In the genomic region with DNA sequence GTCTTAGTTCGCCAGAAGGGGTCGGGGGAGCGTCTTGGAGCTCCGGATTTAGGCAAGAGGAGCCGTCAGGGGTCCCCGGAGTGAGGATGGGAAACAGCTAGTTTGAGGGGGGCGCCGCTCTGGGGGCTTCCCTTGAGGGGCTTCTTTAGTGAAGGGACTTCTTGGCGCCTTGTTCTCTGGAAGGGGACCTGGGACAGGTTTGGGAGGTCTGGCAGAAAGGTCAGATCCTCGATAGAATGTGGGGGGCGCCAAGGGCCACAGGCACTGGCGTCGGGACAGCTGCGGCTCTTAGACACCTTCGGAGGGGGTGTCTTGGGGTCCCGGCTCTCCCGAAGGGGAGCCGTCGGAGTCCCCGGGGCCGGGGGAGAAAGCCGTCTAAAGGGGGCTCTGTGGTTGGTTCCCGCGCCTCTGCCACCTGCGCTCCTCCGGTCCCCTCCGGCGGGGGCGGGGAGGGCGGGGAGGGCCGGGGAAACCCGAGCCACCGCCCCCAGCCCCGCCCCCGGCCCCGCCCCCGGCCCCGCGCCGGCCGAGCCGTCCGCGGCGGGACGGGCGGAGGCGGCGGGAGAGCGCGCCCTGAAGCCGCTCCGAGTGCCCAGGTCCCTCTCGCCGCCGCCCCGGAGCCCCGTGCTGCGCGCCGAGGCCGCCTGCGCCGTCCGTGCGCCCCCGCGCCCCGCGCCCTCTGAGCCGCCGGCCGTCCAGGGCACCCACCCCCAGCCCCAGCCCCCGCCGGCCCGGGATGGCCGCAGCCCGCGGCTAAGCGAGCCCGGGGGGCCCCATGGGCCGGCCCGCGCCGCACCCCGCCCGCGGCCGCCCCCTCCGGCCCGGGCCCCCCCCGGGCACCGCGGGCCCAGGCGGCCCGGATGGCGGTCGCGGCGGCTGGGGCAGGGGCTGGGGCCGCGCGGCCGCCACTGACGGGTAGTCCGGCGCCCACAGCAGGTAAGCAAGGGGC, we compare ENCODE assay signal across 1 cellular context.
TF ChIP-seq lines count a peak whose summit lies in the region.

A gene with protein sequence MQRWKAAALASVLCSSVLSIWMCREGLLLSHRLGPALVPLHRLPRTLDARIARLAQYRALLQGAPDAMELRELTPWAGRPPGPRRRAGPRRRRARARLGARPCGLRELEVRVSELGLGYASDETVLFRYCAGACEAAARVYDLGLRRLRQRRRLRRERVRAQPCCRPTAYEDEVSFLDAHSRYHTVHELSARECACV (plus strand): TSS at position 552 of the 949 bp plus-strand sequence. CDS start 19,099 bp downstream, outside the sequence.

TF ChIP-seq in IMR-90, 13 proteins besides CTCF, POLR2A, EP300 and RAD21:
- no peak for TF ChIP-seq MAFK (IDR thresholded peaks at IDR 0.05; ENCODE audit: low read depth, low read length)
- TF ChIP-seq, protein P1, sequence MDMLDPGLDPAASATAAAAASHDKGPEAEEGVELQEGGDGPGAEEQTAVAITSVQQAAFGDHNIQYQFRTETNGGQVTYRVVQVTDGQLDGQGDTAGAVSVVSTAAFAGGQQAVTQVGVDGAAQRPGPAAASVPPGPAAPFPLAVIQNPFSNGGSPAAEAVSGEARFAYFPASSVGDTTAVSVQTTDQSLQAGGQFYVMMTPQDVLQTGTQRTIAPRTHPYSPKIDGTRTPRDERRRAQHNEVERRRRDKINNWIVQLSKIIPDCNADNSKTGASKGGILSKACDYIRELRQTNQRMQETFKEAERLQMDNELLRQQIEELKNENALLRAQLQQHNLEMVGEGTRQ (IDR thresholded peaks at IDR 0.05; ENCODE audit: low read depth, low read length), result no peak
- no peak for TF ChIP-seq FOS (IDR thresholded peaks at IDR 0.05; ENCODE audit: low read depth, low read length)
- TF ChIP-seq, protein P2, sequence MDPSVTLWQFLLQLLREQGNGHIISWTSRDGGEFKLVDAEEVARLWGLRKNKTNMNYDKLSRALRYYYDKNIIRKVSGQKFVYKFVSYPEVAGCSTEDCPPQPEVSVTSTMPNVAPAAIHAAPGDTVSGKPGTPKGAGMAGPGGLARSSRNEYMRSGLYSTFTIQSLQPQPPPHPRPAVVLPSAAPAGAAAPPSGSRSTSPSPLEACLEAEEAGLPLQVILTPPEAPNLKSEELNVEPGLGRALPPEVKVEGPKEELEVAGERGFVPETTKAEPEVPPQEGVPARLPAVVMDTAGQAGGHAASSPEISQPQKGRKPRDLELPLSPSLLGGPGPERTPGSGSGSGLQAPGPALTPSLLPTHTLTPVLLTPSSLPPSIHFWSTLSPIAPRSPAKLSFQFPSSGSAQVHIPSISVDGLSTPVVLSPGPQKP (IDR thresholded peaks at IDR 0.05; ENCODE audit: borderline replicate concordance, low read depth, low read length), result no peak
- no peak for TF ChIP-seq MAZ (IDR thresholded peaks at IDR 0.05; ENCODE audit: borderline replicate concordance, low read depth, low read length)
- no peak for TF ChIP-seq RFX5 (IDR thresholded peaks at IDR 0.05; ENCODE audit: low read depth, low read length)
- no peak for TF ChIP-seq MXI1 (IDR thresholded peaks at IDR 0.05; ENCODE audit: borderline replicate concordance, low read depth, low read length)
- TF ChIP-seq SMC3 (IDR thresholded peaks at IDR 0.05; ENCODE audit: low read depth, low read length), result no peak
- no peak for TF ChIP-seq CHD1 (IDR thresholded peaks at IDR 0.05; ENCODE audit: low read depth, low read length)
- TF ChIP-seq BHLHE40 (IDR thresholded peaks at IDR 0.05; ENCODE audit: low read depth, low read length), result no peak
